In the genomic region with DNA sequence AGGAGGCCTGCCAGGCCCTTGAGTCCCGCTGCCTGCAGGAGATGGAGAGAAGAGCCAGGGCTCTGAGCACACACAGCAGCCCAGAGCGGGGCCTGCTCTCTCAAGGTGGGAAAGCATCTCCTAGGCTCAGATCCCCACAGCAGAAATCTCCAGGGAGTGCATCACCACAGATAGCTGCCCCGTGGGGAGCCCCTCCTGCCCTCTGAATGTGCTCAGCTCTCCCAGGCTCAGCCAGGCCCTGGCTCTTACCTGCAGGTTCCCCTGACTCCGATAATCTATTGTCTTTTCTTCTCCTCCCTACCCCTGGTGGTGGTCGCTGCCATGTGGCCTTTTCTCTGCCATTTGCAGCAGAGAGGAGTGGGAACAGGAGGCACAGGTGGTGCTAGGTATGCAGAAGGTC, we compare ENCODE assay signal across 24 cellular contexts. TPM values are rescaled to one million over a fixed set of nuclear protein-coding genes. Genes with fewer than 3 reads are reported as not detected.
DNase-seq lines count a peak whose midpoint lies in the region; ATAC-seq and TF ChIP-seq lines count a peak whose summit lies in the region.
"Had no signal": no experiment of that assay in that cellular context is flagged by ENCODE, and none has a peak within 500 bp of the region (broad histone marks: within the 10 kb centered on the region; RNA-seq: fewer than 3 reads in every experiment).

No MANE protein-coding gene starts in this region.

- H3K36me3 ChIP-seq in SK-N-SH (replicated peaks in 1 of 2; ENCODE audit: control insufficient read depth in 1 of 2, insufficient read depth in 2 of 2, low read length in 1 of 2) (no peaks in the 10 kb centered on the region), GM23338 (ENCODE audit: insufficient read depth) (no peaks in the 10 kb centered on the region)
- H3K36me3 ChIP-seq: BE2C, HAP-1, SJCRH30 had no signal

- no peaks in the 10 kb centered on the region for H3K27me3 ChIP-seq in SK-N-SH (ENCODE audit: insufficient read depth)
- H3K27me3 ChIP-seq in GM23338 (ENCODE audit: insufficient read depth) = no peaks in the 10 kb centered on the region
- H3K27me3 ChIP-seq: SJCRH30 had no signal

- ATAC-seq in SK-N-SH treated with all-trans-retinoic acid at 6 μM for 48 hours = no peak
- peak; percentile 58 for ATAC-seq in GM23338
- peak; percentile 18 for ATAC-seq in stimulated activated memory B cell treated with anti-CD40 and anti-IgM and Interleukin-4, amounts not matched to agents 10 μg/mL and 1 μg/mL and 100 μg/mL, for 72 hours
- no peak for ATAC-seq in naive thymus-derived CD8-positive, alpha-beta T cell
- ATAC-seq in GM19397 (IDR thresholded peaks at IDR 0.05; ENCODE audit: unreplicated experiment) = no peak

- POLR2A ChIA-PET in SK-N-SH (lab: Yijun Ruan, JAX) = no interaction called here
- POLR2A ChIA-PET in naive thymus-derived CD8-positive, alpha-beta T cell (lab: Charles Lee) = no interaction called here

- H3K27ac Mint-ChIP-seq in GM23338 = no peak overlapping the region
- no peak overlapping the region for H3K27ac Mint-ChIP-seq in stimulated activated memory B cell treated with anti-CD40 and anti-IgM and Interleukin-4, amounts not matched to agents 10 μg/mL and 1 μg/mL and 100 μg/mL, for 72 hours
- no peak overlapping the region for H3K27ac Mint-ChIP-seq in naive thymus-derived CD8-positive, alpha-beta T cell

- CTCF ChIA-PET in SK-N-SH (lab: Yijun Ruan, JAX) = interaction anchor here (1.4 to 1.7 kb wide), 2 partner anchors 9 to 16 kb away, joined by 3 to 5 read pairs; no protein-coding TSS in a partner anchor

- DNase-seq in SK-N-SH (peak; percentile 1), GM23338 (ENCODE audit: low spot score) (no peak), coronary artery (ENCODE audit: low spot score) (peak; percentile 59)
- DNase-seq in naive thymus-derived CD8-positive, alpha-beta T cell = no peak
- DNase-seq in effector CD4-positive, alpha-beta T cell = no peak
- DNase-seq: 8988T, ACHN, BE2C, DMS153, DND-41, GM23248, NCI-H1105, NCI-H1436 treated with DMSO at 0.1 percent for 48 hours, NCI-H187 treated with DMSO at 0.1 percent for 48 hours, NCI-H446, NCI-H524 treated with DMSO at 0.1 percent for 48 hours, NCI-H774, SJCRH30 had no signal

- H3K9me3 Mint-ChIP-seq in GM23338 = no peaks in the 10 kb centered on the region
- no peaks in the 10 kb centered on the region for H3K9me3 Mint-ChIP-seq in stimulated activated memory B cell treated with anti-CD40 and anti-IgM and Interleukin-4, amounts not matched to agents 10 μg/mL and 1 μg/mL and 100 μg/mL, for 72 hours
- H3K9me3 Mint-ChIP-seq in naive thymus-derived CD8-positive, alpha-beta T cell = no peaks in the 10 kb centered on the region

- no peak overlapping the region for H2AFZ ChIP-seq in SK-N-SH (ENCODE audit: low read depth)
- H2AFZ ChIP-seq in GM23338 = peak overlapping the region; percentile 47; the same call in 1 of the 2 replicates
- H2AFZ ChIP-seq: GM23248 had no signal

- no peak overlapping the region for H3K9ac ChIP-seq in SK-N-SH
- H3K9ac ChIP-seq: GM23248 had no signal

- peaks cover 5% of the 10 kb centered on the region for H3K27me3 Mint-ChIP-seq in GM23338 (ENCODE audit: insufficient read depth, low read depth, poor library complexity)
- peaks cover 49% of the 10 kb centered on the region for H3K27me3 Mint-ChIP-seq in stimulated activated memory B cell treated with anti-CD40 and anti-IgM and Interleukin-4, amounts not matched to agents 10 μg/mL and 1 μg/mL and 100 μg/mL, for 72 hours
- H3K27me3 Mint-ChIP-seq in naive thymus-derived CD8-positive, alpha-beta T cell = peaks cover 0 to 20% (median 9%) of the 10 kb centered on the region in 5 donors

- H3K79me2 ChIP-seq in SK-N-SH (ENCODE audit: insufficient read depth) (no peaks in the 10 kb centered on the region), GM23338 (replicated peaks; ENCODE audit: insufficient read depth) (no peaks in the 10 kb centered on the region)

- H3K36me3 Mint-ChIP-seq in GM23338 (ENCODE audit: low read depth) = no peaks in the 10 kb centered on the region; the same call in 2 of the 3 replicates
- no peaks in the 10 kb centered on the region for H3K36me3 Mint-ChIP-seq in stimulated activated memory B cell treated with anti-CD40 and anti-IgM and Interleukin-4, amounts not matched to agents 10 μg/mL and 1 μg/mL and 100 μg/mL, for 72 hours
- no peaks in the 10 kb centered on the region for H3K36me3 Mint-ChIP-seq in naive thymus-derived CD8-positive, alpha-beta T cell

- H3K4me3 Mint-ChIP-seq in GM23338 = no peak overlapping the region
- H3K4me3 Mint-ChIP-seq in stimulated activated memory B cell treated with anti-CD40 and anti-IgM and Interleukin-4, amounts not matched to agents 10 μg/mL and 1 μg/mL and 100 μg/mL, for 72 hours = no peak overlapping the region
- no peak overlapping the region for H3K4me3 Mint-ChIP-seq in naive thymus-derived CD8-positive, alpha-beta T cell

- H3K27ac ChIP-seq in SK-N-SH (ENCODE audit: low read depth in 2 of 2, low read length in 1 of 2) = no peak overlapping the region
- H3K27ac ChIP-seq in GM23338 (ENCODE audit: low read depth) = no peak overlapping the region
- H3K27ac ChIP-seq in coronary artery = no peak overlapping the region
- H3K27ac ChIP-seq: GM23248, HL-60, SJCRH30 had no signal

- TF ChIP-seq CTCF in SK-N-SH (IDR thresholded peaks at IDR 0.05) = no peak
- no peak for TF ChIP-seq CTCF in GM23338 (conservative IDR thresholded peaks at IDR 0.05; ENCODE audit: low read depth in 2 of 2)
- TF ChIP-seq CTCF in coronary artery (IDR thresholded peaks at IDR 0.05) = no peak

- no peak for TF ChIP-seq RAD21 in SK-N-SH (IDR thresholded peaks at IDR 0.05; ENCODE audit: low read length)

- H3K4me1 Mint-ChIP-seq in GM23338 = no peaks in the 10 kb centered on the region
- no peaks in the 10 kb centered on the region for H3K4me1 Mint-ChIP-seq in stimulated activated memory B cell treated with anti-CD40 and anti-IgM and Interleukin-4, amounts not matched to agents 10 μg/mL and 1 μg/mL and 100 μg/mL, for 72 hours
- no peaks in the 10 kb centered on the region for H3K4me1 Mint-ChIP-seq in naive thymus-derived CD8-positive, alpha-beta T cell

- H4K20me1 ChIP-seq in SK-N-SH (ENCODE audit: insufficient read depth) = no peaks in the 10 kb centered on the region
- H4K20me1 ChIP-seq in GM23338 (replicated peaks; ENCODE audit: insufficient read depth) = no peaks in the 10 kb centered on the region

- H3K4me1 ChIP-seq in SK-N-SH (ENCODE audit: control insufficient read depth in 1 of 2, insufficient read depth in 2 of 2, low read depth in 1 of 2, low read length in 1 of 2) = peaks cover 0 to 4% of the 10 kb centered on the region in 2 experiments; a peak in 1 of 4 replicates
- H3K4me1 ChIP-seq in GM23338 (ENCODE audit: insufficient read depth) = no peaks in the 10 kb centered on the region
- H3K4me1 ChIP-seq: BE2C, HAP-1, SJCRH30 had no signal

- H3K4me2 ChIP-seq in SK-N-SH (no peak overlapping the region), GM23338 (no peak overlapping the region)

- no peak for TF ChIP-seq EP300 in SK-N-SH (IDR thresholded peaks at IDR 0.05; ENCODE audit: borderline replicate concordance in 1 of 2, low read depth in 1 of 2, low read length in 1 of 2)

- 58% methylated on average over 5 of the region's 5 CpGs for WGBS in SK-N-SH (ENCODE audit: low lambda C conversion rate)

- H3F3A ChIP-seq in SK-N-SH (replicated peaks; ENCODE audit: insufficient read depth) (no peaks in the 10 kb centered on the region), GM23338 (replicated peaks; ENCODE audit: low read depth) (no peaks in the 10 kb centered on the region)

- H3K9me2 ChIP-seq in SK-N-SH = no peaks in the 10 kb centered on the region
- H3K9me2 ChIP-seq in GM23338 (ENCODE audit: insufficient read depth) = no peaks in the 10 kb centered on the region

- H3K9me3 ChIP-seq in SK-N-SH = no peaks in the 10 kb centered on the region
- H3K9me3 ChIP-seq: BE2C, HAP-1, SJCRH30 had no signal

- H3K4me3 ChIP-seq in SK-N-SH (ENCODE audit: low read depth in 2 of 2, low read length in 1 of 2) (no peak overlapping the region), GM23338 (no peak overlapping the region), coronary artery (no peak overlapping the region)
- H3K4me3 ChIP-seq: GM23248, HAP-1, SJCRH30 had no signal

TF ChIP-seq in SK-N-SH, 30 proteins besides CTCF, POLR2A, EP300 and RAD21 (continues in another document):
- TF ChIP-seq ELF1 (IDR thresholded peaks at IDR 0.05) = no peak
- TF ChIP-seq RFX5 (IDR thresholded peaks at IDR 0.05; ENCODE audit: low read length) = no peak
- TF ChIP-seq NRF1 (IDR thresholded peaks at IDR 0.05; ENCODE audit: low read depth, low read length) = no peak
- no peak for TF ChIP-seq GABPA (IDR thresholded peaks at IDR 0.05; ENCODE audit: low read depth)

TF ChIP-seq in SK-N-SH treated with all-trans-retinoic acid at 6 μM for 48 hours, 23 proteins besides CTCF, POLR2A, EP300 and RAD21 (continues in another document):
- no peak for TF ChIP-seq ZC3H10 (CRISPR knock-in tag; IDR thresholded peaks at IDR 0.05)

TF ChIP-seq in GM23338, 12 proteins besides CTCF, POLR2A, EP300 and RAD21:
- TF ChIP-seq ZNF331 (CRISPR knock-in tag; IDR thresholded peaks at IDR 0.05; ENCODE audit: low read depth) (no peak), POLR2AphosphoS5 (IDR thresholded peaks at IDR 0.05; ENCODE audit: low read depth) (no peak), EZH2 (IDR thresholded peaks at IDR 0.05; ENCODE audit: low read depth, unreplicated experiment) (no peak)

RNA-seq across cellular contexts. Expression of a gene that starts 49.9 kb away (rescaled TPM):
- polyA plus RNA-seq in SK-N-SH (2012; rRNA removed) (0.26 and 0.34 TPM in 2 replicates), GM23338 (2016; fragmentation: Nextera tagmentation; extraction: Ambion mirVana) (0.21 TPM in 1 of 2 replicates, not detected in the other)
- polyA plus RNA-seq in SK-N-SH (2012; cell fraction: cytosol; rRNA removed) = 0.18 and 0.26 TPM in 2 replicates
- 0.34 and 0.45 TPM in 2 replicates for polyA plus RNA-seq in SK-N-SH (2012; cell fraction: nucleus; rRNA removed)
- 0.31 TPM in 1 of 2 replicates, not detected in the other for total RNA-seq in GM23338 (2014; rRNA removed; shearing (Covaris generic))
- total RNA-seq in naive thymus-derived CD8-positive, alpha-beta T cell = not detected
- not detected for polyA plus RNA-seq in naive thymus-derived CD8-positive, alpha-beta T cell
- total RNA-seq: GM23248, M059J, SJCRH30 had no signal

RNA-seq across cellular contexts. Expression of a gene that starts 52.2 kb away (rescaled TPM):
- polyA plus RNA-seq in SK-N-SH (2012; rRNA removed) (4.4 and 4.9 TPM in 2 replicates), GM23338 (2016; fragmentation: Nextera tagmentation; extraction: Ambion mirVana) (not detected in 2 replicates)
- 5.8 and 6.8 TPM in 2 replicates for polyA plus RNA-seq in SK-N-SH (2012; cell fraction: cytosol; rRNA removed)
- 2.7 and 3.8 TPM in 2 replicates for polyA plus RNA-seq in SK-N-SH (2012; cell fraction: nucleus; rRNA removed)
- total RNA-seq in GM23338 (2014; rRNA removed; shearing (Covaris generic)) = not detected in 2 replicates
- total RNA-seq in naive thymus-derived CD8-positive, alpha-beta T cell = not detected
- not detected for polyA plus RNA-seq in naive thymus-derived CD8-positive, alpha-beta T cell
- total RNA-seq: GM23248, M059J, SJCRH30 had no signal
- polyA plus RNA-seq: GM23248 had no signal

Comparison
In these comparisons a context has a peak if more than half of its experiments do, and no peak if none do; other contexts are left out.
1. DNase-seq: peak in SK-N-SH (single experiment) and coronary artery (single experiment); none in GM23338 (single experiment), naive thymus-derived CD8-positive, alpha-beta T cell (0 of 10) and effector CD4-positive, alpha-beta T cell (single experiment).
2. ATAC-seq: peak in GM23338 (single experiment) and stimulated activated memory B cell treated with anti-CD40 and anti-IgM and Interleukin-4, amounts not matched to agents 10 μg/mL and 1 μg/mL and 100 μg/mL, for 72 hours (single experiment); none in SK-N-SH treated with all-trans-retinoic acid at 6 μM for 48 hours (single experiment), naive thymus-derived CD8-positive, alpha-beta T cell (0 of 2) and GM19397 (single experiment).